Comparison of ENCODE assay signal across 9 cellular contexts in genomic region chr18:58755304-58756010, GRCh38.
DNase-seq lines count a peak whose midpoint lies in the region; ATAC-seq and TF ChIP-seq lines count a peak whose summit lies in the region.
"Had no signal": no experiment of that assay in that cellular context is flagged by ENCODE, and none has a peak within 500 bp of the region (broad histone marks: within the 10 kb centered on the region; RNA-seq: fewer than 3 reads in every experiment).

No MANE protein-coding gene starts in this region.

- POLR2A ChIA-PET in IMR-90 (lab: Charles Lee; ENCODE audit: unreplicated experiment) = interaction anchor here (0.6 to 0.7 kb wide), 2 partner anchors 217 to 222 kb away, joined by 3 read pairs; no protein-coding TSS in a partner anchor

- H4K8ac ChIP-seq in IMR-90 (ENCODE audit: low read depth in 2 of 2, low read length in 2 of 2) = no peak overlapping the region

- no peak overlapping the region for H3K56ac ChIP-seq in IMR-90 (ENCODE audit: extremely low read depth, insufficient read depth, low read length)

- H4K91ac ChIP-seq in IMR-90 (ENCODE audit: insufficient read depth, low read depth, low read length) = no peak overlapping the region

- no peak for ATAC-seq in IMR-90 (ENCODE audit: low read depth)
- peak; percentile 71 for ATAC-seq in mucosa of descending colon

- H2AFZ ChIP-seq in IMR-90 (replicated peaks; ENCODE audit: low read length, poor library complexity) = peak overlapping the region; percentile 23

- H3K4me1 ChIP-seq in IMR-90 (ENCODE audit: control insufficient read depth, insufficient read depth, low read length) = peaks cover 2% of the 10 kb centered on the region
- H3K4me1 ChIP-seq in mucosa of descending colon (ENCODE audit: low read depth) = no peaks in the 10 kb centered on the region
- H3K4me1 ChIP-seq: ascending aorta had no signal

- H3K4ac ChIP-seq in IMR-90 (ENCODE audit: low read depth, low read length) = no peak overlapping the region

- H3K4me3 ChIP-seq in IMR-90 (ENCODE audit: insufficient read depth, low read depth, low read length) = no peak overlapping the region
- no peak overlapping the region for H3K4me3 ChIP-seq in mucosa of descending colon
- H3K4me3 ChIP-seq: ascending aorta had no signal

- no peak overlapping the region for H2BK5ac ChIP-seq in IMR-90 (ENCODE audit: low read depth, low read length, poor library complexity, severe bottlenecking)

- H2BK15ac ChIP-seq in IMR-90 (ENCODE audit: low read depth, low read length) = no peak overlapping the region

- intact Hi-C loops in IMR-90 (cut with micrococcal nuclease) (no loop called here), mucosa of descending colon (cut with DNase I, micrococcal nuclease) (no loop called here)

- no peaks in the 10 kb centered on the region for H3K79me1 ChIP-seq in IMR-90 (ENCODE audit: low read depth in 1 of 2, low read length in 2 of 2)

- no peak overlapping the region for H3K14ac ChIP-seq in IMR-90 (replicated peaks; ENCODE audit: low read depth, low read length)

- H2AK5ac ChIP-seq in IMR-90 (ENCODE audit: low read depth, low read length) = no peak overlapping the region

- no peak overlapping the region for H3K23ac ChIP-seq in IMR-90 (ENCODE audit: low read depth, low read length)

- H3K4me2 ChIP-seq in IMR-90 (ENCODE audit: low read depth, low read length) = no peak overlapping the region

- WGBS in IMR-90 (ENCODE audit: extremely low coverage in 2 of 2, insufficient read length in 1 of 2), 2 experiments = 86% methylated on average over 7 of the region's 15 CpGs; no CpG with 5 or more reads in 1 of the 2 experiments

- H3K9me3 ChIP-seq in IMR-90 (ENCODE audit: control insufficient read depth, insufficient read depth, low read length) (no peaks in the 10 kb centered on the region), mucosa of descending colon (no peaks in the 10 kb centered on the region)
- H3K9me3 ChIP-seq: ascending aorta had no signal

- dilution Hi-C loops in IMR-90 (cut with HindIII; ENCODE audit: low sequenced_read_pairs, unreplicated experiment) = no loop called here

- peaks cover 10% of the 10 kb centered on the region; the same call in 1 of the 2 replicates for H3K9me1 ChIP-seq in IMR-90 (ENCODE audit: insufficient read depth, low read length)

- H2BK120ac ChIP-seq in IMR-90 (ENCODE audit: low read depth, low read length) = no peak overlapping the region

- no peak overlapping the region for H3K27ac ChIP-seq in IMR-90 (ENCODE audit: insufficient read depth, low read length)
- H3K27ac ChIP-seq: ascending aorta had no signal

- no peaks in the 10 kb centered on the region for H4K20me1 ChIP-seq in IMR-90 (ENCODE audit: insufficient read depth, low read length)

- CTCF ChIA-PET in IMR-90 (lab: Yijun Ruan, JAX) = interaction anchor here (1.0 to 3.0 kb wide), 3 partner anchors 8 to 13 kb away, joined by 3 to 16 read pairs (median 4); no protein-coding TSS in a partner anchor

- no peak for TF ChIP-seq POLR2A in IMR-90 (IDR thresholded peaks at IDR 0.05; ENCODE audit: low read depth, low read length)

- no peak overlapping the region for H3K9ac ChIP-seq in IMR-90 (ENCODE audit: low read depth, low read length)

- peak; percentile 28 for DNase-seq in ELR (ENCODE audit: low read depth)
- no peak for DNase-seq in IMR-90
- DNase-seq in cerebellum (ENCODE audit: low spot score) = peak; percentile 27
- peak in 1 of 3 donors; percentile 52 for DNase-seq in mucosa of descending colon
- no peak for DNase-seq in occipital lobe (lab: John Stamatoyannopoulos, UW)
- no peak for DNase-seq in NCI-H2107 treated with DMSO at 0.1 percent for 48 hours (lab: John Stamatoyannopoulos, UW; ENCODE audit: unreplicated experiment)
- DNase-seq in NCI-H446 (lab: John Stamatoyannopoulos, UW) = no peak
- DNase-seq: NCI-H2029 treated with DMSO at 0.1 percent for 48 hours had no signal

- no TSS peak for BruUV-seq in IMR-90 (replicated peaks; lab: Mats Ljungman, UMichigan)

- TF ChIP-seq CTCF in IMR-90 (conservative IDR thresholded peaks at IDR 0.05; ENCODE audit: low read depth, low read length) (no peak), mucosa of descending colon (IDR thresholded peaks at IDR 0.05) (no peak)

- no peaks in the 10 kb centered on the region for H3K36me3 ChIP-seq in IMR-90 (ENCODE audit: control insufficient read depth, insufficient read depth, low read length)
- no peaks in the 10 kb centered on the region for H3K36me3 ChIP-seq in mucosa of descending colon (ENCODE audit: low read depth)

- H2BK20ac ChIP-seq in IMR-90 (ENCODE audit: low read depth, low read length) = no peak overlapping the region

- H3K18ac ChIP-seq in IMR-90 (ENCODE audit: low read depth, low read length) = no peak overlapping the region

- H4K5ac ChIP-seq in IMR-90 (ENCODE audit: low read depth, low read length) = no peak overlapping the region

- in situ Hi-C loops in IMR-90 (cut with MboI; ENCODE audit: low sequenced_read_pairs) = no loop called here

- no peak overlapping the region for H2AK9ac ChIP-seq in IMR-90 (replicated peaks; ENCODE audit: low read depth, low read length, poor library complexity)

- no peak for TF ChIP-seq RAD21 in IMR-90 (IDR thresholded peaks at IDR 0.05; ENCODE audit: low read length)

- peaks cover 4% of the 10 kb centered on the region for H3K27me3 ChIP-seq in IMR-90 (ENCODE audit: control insufficient read depth, insufficient read depth, low read length)
- H3K27me3 ChIP-seq: ascending aorta had no signal

TF ChIP-seq in IMR-90, 13 proteins besides CTCF, POLR2A, EP300 and RAD21:
- TF ChIP-seq SMC3 (IDR thresholded peaks at IDR 0.05; ENCODE audit: low read depth, low read length) (no peak), RCOR1 (IDR thresholded peaks at IDR 0.05; ENCODE audit: insufficient replicate concordance, low read length) (no peak), MXI1 (IDR thresholded peaks at IDR 0.05; ENCODE audit: borderline replicate concordance, low read depth, low read length) (no peak), CHD1 (IDR thresholded peaks at IDR 0.05; ENCODE audit: low read depth, low read length) (no peak), BHLHE40 (IDR thresholded peaks at IDR 0.05; ENCODE audit: low read depth, low read length) (no peak), MAZ (IDR thresholded peaks at IDR 0.05; ENCODE audit: borderline replicate concordance, low read depth, low read length) (no peak), ELK1 (IDR thresholded peaks at IDR 0.05; ENCODE audit: borderline replicate concordance, low read depth, low read length) (no peak), NFE2L2 (IDR thresholded peaks at IDR 0.05; ENCODE audit: low read depth, low read length) (no peak), USF2 (IDR thresholded peaks at IDR 0.05; ENCODE audit: low read depth, low read length) (no peak), CEBPB (IDR thresholded peaks at IDR 0.05; ENCODE audit: low read depth, low read length) (no peak), MAFK (IDR thresholded peaks at IDR 0.05; ENCODE audit: low read depth, low read length) (no peak), FOS (IDR thresholded peaks at IDR 0.05; ENCODE audit: low read depth, low read length) (no peak), RFX5 (IDR thresholded peaks at IDR 0.05; ENCODE audit: low read depth, low read length) (no peak)

Comparison
In these comparisons a context has a peak if more than half of its experiments do, and no peak if none do; other contexts are left out.
1. DNase-seq: peak in ELR (single experiment) and cerebellum (single experiment); none in IMR-90 (single experiment), occipital lobe (single experiment), NCI-H2107 treated with DMSO at 0.1 percent for 48 hours (single experiment) and NCI-H446 (0 of 2).